ENCODE assay signal across 24 cellular contexts in genomic region chr6:43610431-43610830, GRCh38. TPM values are rescaled to one million over a fixed set of nuclear protein-coding genes. Genes with fewer than 3 reads are reported as not detected.
"Had no signal": no experiment of that assay in that cellular context is flagged by ENCODE, and none has a peak within 500 bp of the region (broad histone marks: within the 10 kb centered on the region; RNA-seq: fewer than 3 reads in every experiment).

No MANE protein-coding gene starts in this region.

- H3K27ac Mint-ChIP-seq: activated CD4-positive, alpha-beta memory T cell treated with anti-CD3 and anti-CD28 coated beads, Interleukin-2, amount 10 ng/mL, durations not matched to agents 7 days and 5 days; activated CD4-positive, alpha-beta T cell treated with anti-CD3 and anti-CD28 coated beads, Interleukin-2, amount 10 ng/mL, durations not matched to agents 24 days and 14 days; activated CD8-positive, alpha-beta memory T cell treated with anti-CD3 and anti-CD28 coated beads, Interleukin-2, amount 10 ng/mL, durations not matched to agents 7 days and 5 days; activated T-helper 2 cell treated with anti-CD3 and anti-CD28 coated beads, Interferon-gamma antibody, Interleukin-2, Interleukin-4, amounts not matched to agents 10 μg/mL and 5 μg/mL and 100 μg/mL, durations not matched to agents 14 hours and 24 hours and 36 hours; effector memory CD8-positive, alpha-beta T cell; natural killer cell had no signal

- DNase-seq: activated CD4-positive, alpha-beta memory T cell treated with anti-CD3 and anti-CD28 coated beads, Interleukin-2, amount 10 ng/mL, durations not matched to agents 7 days and 5 days; activated CD4-positive, alpha-beta T cell treated with anti-CD3 and anti-CD28 coated beads, Interleukin-2, amount 10 ng/mL, durations not matched to agents 24 days and 14 days; activated CD8-positive, alpha-beta memory T cell treated with anti-CD3 and anti-CD28 coated beads, Interleukin-2, amount 10 ng/mL, durations not matched to agents 7 days and 5 days; activated naive CD4-positive, alpha-beta T cell treated with Interleukin-2 at 50 U/mL for 16 hours; activated T-cell treated with anti-CD3 and anti-CD28 coated beads for 4 hours; brain microvascular endothelial cell; central memory CD4-positive, alpha-beta T cell; colonic mucosa; effector memory CD8-positive, alpha-beta T cell; glutamatergic neuron; hippocampal formation; kidney glomerular epithelial cell; left ventricle myocardium inferior; midbrain; natural killer cell; right cardiac atrium; stimulated activated CD4-positive, alpha-beta T cell treated with anti-CD3 and anti-CD28 coated beads, Interleukin-1b, Interleukin-23, amount 100 ng/mL, for 48 hours; SW 1271; T-helper 2 cell; transverse colon; uterus had no signal

- H3K4me3 Mint-ChIP-seq: activated CD4-positive, alpha-beta memory T cell treated with anti-CD3 and anti-CD28 coated beads, Interleukin-2, amount 10 ng/mL, durations not matched to agents 7 days and 5 days; activated CD4-positive, alpha-beta T cell treated with anti-CD3 and anti-CD28 coated beads, Interleukin-2, amount 10 ng/mL, durations not matched to agents 24 days and 14 days; activated CD8-positive, alpha-beta memory T cell treated with anti-CD3 and anti-CD28 coated beads, Interleukin-2, amount 10 ng/mL, durations not matched to agents 7 days and 5 days; effector memory CD8-positive, alpha-beta T cell; natural killer cell had no signal

- H3K27me3 Mint-ChIP-seq: activated CD4-positive, alpha-beta memory T cell treated with anti-CD3 and anti-CD28 coated beads, Interleukin-2, amount 10 ng/mL, durations not matched to agents 7 days and 5 days; activated CD4-positive, alpha-beta T cell treated with anti-CD3 and anti-CD28 coated beads, Interleukin-2, amount 10 ng/mL, durations not matched to agents 24 days and 14 days; activated CD8-positive, alpha-beta memory T cell treated with anti-CD3 and anti-CD28 coated beads, Interleukin-2, amount 10 ng/mL, durations not matched to agents 7 days and 5 days; effector memory CD8-positive, alpha-beta T cell had no signal

- ATAC-seq: activated CD4-positive, CD25-positive, alpha-beta regulatory T cell treated with anti-CD3 and anti-CD28 coated beads, Interleukin-2, amount 50 U/mL, for 24 hours; activated CD8-positive, alpha-beta memory T cell treated with anti-CD3 and anti-CD28 coated beads, Interleukin-2, amount 10 ng/mL, durations not matched to agents 7 days and 5 days; effector memory CD8-positive, alpha-beta T cell; natural killer cell; pancreas; right cardiac atrium had no signal

- H3K9me3 Mint-ChIP-seq: activated CD4-positive, alpha-beta memory T cell treated with anti-CD3 and anti-CD28 coated beads, Interleukin-2, amount 10 ng/mL, durations not matched to agents 7 days and 5 days; activated CD4-positive, alpha-beta T cell treated with anti-CD3 and anti-CD28 coated beads, Interleukin-2, amount 10 ng/mL, durations not matched to agents 24 days and 14 days; activated T-helper 2 cell treated with anti-CD3 and anti-CD28 coated beads, Interferon-gamma antibody, Interleukin-2, Interleukin-4, amounts not matched to agents 10 μg/mL and 5 μg/mL and 100 μg/mL, durations not matched to agents 14 hours and 24 hours and 36 hours; effector memory CD8-positive, alpha-beta T cell; natural killer cell had no signal

RNA-seq across cellular contexts. Expression of gene RSPH9, which starts 34.4 kb away (rescaled TPM):
- total RNA-seq: activated CD4-positive, alpha-beta memory T cell treated with anti-CD3 and anti-CD28 coated beads, Interleukin-2, amount 10 ng/mL, durations not matched to agents 7 days and 5 days; activated CD4-positive, alpha-beta T cell treated with anti-CD3 and anti-CD28 coated beads, Interleukin-2, amount 10 ng/mL, durations not matched to agents 24 days and 14 days; activated CD8-positive, alpha-beta memory T cell treated with anti-CD3 and anti-CD28 coated beads, Interleukin-2, amount 10 ng/mL, durations not matched to agents 7 days and 5 days; activated T-helper 2 cell treated with anti-CD3 and anti-CD28 coated beads, Interferon-gamma antibody, Interleukin-2, Interleukin-4, amounts not matched to agents 10 μg/mL and 5 μg/mL and 100 μg/mL, durations not matched to agents 14 hours and 24 hours and 36 hours; colonic mucosa; transverse colon had no signal
